Comparison of ENCODE assay signal across 1 cellular context in the genomic region with DNA sequence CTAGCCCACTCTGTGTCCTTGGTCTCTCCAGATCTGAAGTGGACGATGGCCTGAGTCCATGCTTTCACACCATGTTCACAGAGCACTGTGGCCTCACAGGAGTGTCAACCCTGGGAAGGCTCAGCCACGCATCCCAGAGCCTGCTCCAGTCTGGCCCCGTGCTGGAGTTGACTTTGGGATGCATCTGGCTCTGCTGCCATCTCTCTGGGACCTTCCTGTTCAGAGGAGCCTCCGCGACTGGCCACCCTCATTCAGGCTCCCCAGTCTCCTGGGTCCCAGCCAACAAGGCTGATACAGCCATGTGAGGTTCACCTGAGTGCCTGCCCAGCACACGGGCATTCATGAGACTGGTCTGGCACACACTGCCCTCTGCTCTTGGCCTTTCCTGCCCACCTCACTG.
TF ChIP-seq lines count a peak whose summit lies in the region.

No MANE protein-coding gene starts in this region.

TF ChIP-seq in H1, 55 proteins besides CTCF, POLR2A, EP300 and RAD21:
- TF ChIP-seq KDM1A (IDR thresholded peaks at IDR 0.05; ENCODE audit: borderline replicate concordance, low read length) (no peak), SP2 (IDR thresholded peaks at IDR 0.05; ENCODE audit: low read length) (no peak), EGR1 (IDR thresholded peaks at IDR 0.05; ENCODE audit: borderline replicate concordance, low read depth, low read length) (no peak), CHD2 (IDR thresholded peaks at IDR 0.05; ENCODE audit: low read length) (no peak), YY1 (IDR thresholded peaks at IDR 0.05; ENCODE audit: low read depth, low read length) (no peak), SIN3A (conservative IDR thresholded peaks at IDR 0.05 in 1 of 2, IDR thresholded peaks at IDR 0.05 in 1 of 2; ENCODE audit: low read depth in 1 of 2, low read length in 2 of 2) (no peak), SP1 (IDR thresholded peaks at IDR 0.05; ENCODE audit: low read depth, low read length) (no peak), SIRT6 (IDR thresholded peaks at IDR 0.05; ENCODE audit: low read length) (no peak), RXRA (IDR thresholded peaks at IDR 0.05; ENCODE audit: insufficient read depth, low read depth, low read length) (no peak), NRF1 (IDR thresholded peaks at IDR 0.05; ENCODE audit: low read depth, low read length) (no peak), KDM5A (IDR thresholded peaks at IDR 0.05; ENCODE audit: low read length) (no peak), PHF8 (conservative IDR thresholded peaks at IDR 0.05; ENCODE audit: low read depth, low read length) (no peak), CEBPB (IDR thresholded peaks at IDR 0.05; ENCODE audit: low read depth, low read length) (no peak), FOSL1 (IDR thresholded peaks at IDR 0.05; ENCODE audit: insufficient read depth, low read depth, low read length) (no peak), SIX5 (IDR thresholded peaks at IDR 0.05; ENCODE audit: low read depth, low read length) (no peak), HDAC2 (IDR thresholded peaks at IDR 0.05; ENCODE audit: borderline replicate concordance in 1 of 2, low read depth in 2 of 2, low read length in 2 of 2) (no peak), BRCA1 (IDR thresholded peaks at IDR 0.05; ENCODE audit: low read depth, low read length) (no peak), CBX8 (IDR thresholded peaks at IDR 0.05; ENCODE audit: borderline replicate concordance, low read depth, low read length) (no peak)
